In the genomic region with DNA sequence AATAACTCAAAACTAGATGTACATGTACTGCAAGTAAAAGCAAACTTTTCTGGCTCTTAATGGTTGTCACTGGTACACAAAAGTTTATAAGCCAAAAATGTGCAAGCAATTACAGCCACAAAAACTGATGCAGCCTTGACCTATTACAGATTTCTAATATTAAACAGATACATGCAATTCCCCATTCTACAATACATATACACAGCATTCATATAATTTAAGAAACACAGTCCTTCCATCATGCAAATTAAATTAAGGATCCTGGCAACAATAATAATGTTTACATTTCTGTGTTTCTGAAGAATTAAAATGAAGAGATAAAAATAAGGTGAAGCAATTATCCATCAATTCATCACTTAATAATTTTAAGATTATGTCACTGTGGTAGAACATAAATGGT, we compare ENCODE assay signal across 23 cellular contexts. TPM values are rescaled to one million over a fixed set of nuclear protein-coding genes. Genes with fewer than 3 reads are reported as not detected.
DNase-seq lines count a peak whose midpoint lies in the region; ATAC-seq, FAIRE-seq and TF ChIP-seq lines count a peak whose summit lies in the region.
"Had no signal": no experiment of that assay in that cellular context is flagged by ENCODE, and none has a peak within 500 bp of the region (broad histone marks: within the 10 kb centered on the region; RNA-seq: fewer than 3 reads in every experiment).

No MANE protein-coding gene starts in this region.

- no peaks in the 10 kb centered on the region for H3K27me3 ChIP-seq in CD8-positive, alpha-beta memory T cell (ENCODE audit: insufficient read depth, low read length, poor library complexity, severe bottlenecking)
- H3K27me3 ChIP-seq: BLaER1 had no signal

- H3K36me3 ChIP-seq in CD8-positive, alpha-beta memory T cell (ENCODE audit: insufficient read depth, low read length): no peaks in the 10 kb centered on the region

- H3K4me3 Mint-ChIP-seq in activated CD8-positive, alpha-beta T cell treated with anti-CD3 and anti-CD28 coated beads for 36 hours: no peak overlapping the region
- no peak overlapping the region for H3K4me3 Mint-ChIP-seq in activated CD8-positive, alpha-beta T cell treated with anti-CD3 and anti-CD28 coated beads, Interleukin-2, amount 10 ng/mL, durations not matched to agents 7 days and 5 days
- H3K4me3 Mint-ChIP-seq in CD8-positive, alpha-beta memory T cell: peak overlapping the region in 6 of 7 donors; percentile 7 to 87 (median 28)
- peak overlapping the region; percentile 33 to 68 for H3K4me3 Mint-ChIP-seq in effector memory CD8-positive, alpha-beta T cell
- H3K4me3 Mint-ChIP-seq in osteocyte (ENCODE audit: unreplicated experiment): no peak overlapping the region
- H3K4me3 Mint-ChIP-seq: HFFc6 had no signal

- DNase-seq in activated CD8-positive, alpha-beta T cell treated with anti-CD3 and anti-CD28 coated beads for 36 hours: no peak
- no peak for DNase-seq in activated CD8-positive, alpha-beta T cell treated with anti-CD3 and anti-CD28 coated beads, Interleukin-2, amount 10 ng/mL, durations not matched to agents 7 days and 5 days
- no peak for DNase-seq in CD8-positive, alpha-beta memory T cell
- no peak for DNase-seq in effector memory CD8-positive, alpha-beta T cell
- DNase-seq in osteocyte (ENCODE audit: extremely low spot score, unreplicated experiment): no peak
- no peak for DNase-seq in posterior cingulate gyrus
- no peak for DNase-seq in HTR-8/SVneo (ENCODE audit: insufficient read length, low spot score)
- DNase-seq: 8988T, DMS 273 treated with DMSO at 0.1 percent for 48 hours, GF-D8, HFFc6, NCI-H1436, NCI-H2029, NCI-H2171, NCI-H446, NCI-H748 treated with DMSO at 0.1 percent for 48 hours, OCI-M1 had no signal

- intact Hi-C loops in activated CD8-positive, alpha-beta T cell treated with anti-CD3 and anti-CD28 coated beads for 36 hours (cut with micrococcal nuclease): no loop called here
- intact Hi-C loops in posterior cingulate gyrus (cut with DNase I): no loop called here

- no peak for FAIRE-seq in HTR-8/SVneo (lab: Jason Lieb, UNC)
- FAIRE-seq: GM12891, GM18507, H54 had no signal

- no peak overlapping the region for H3K4me3 ChIP-seq in CD8-positive, alpha-beta memory T cell (ENCODE audit: low read length)
- H3K4me3 ChIP-seq: BLaER1 had no signal

- POLR2A ChIA-PET in activated CD8-positive, alpha-beta T cell treated with anti-CD3 and anti-CD28 coated beads for 36 hours (lab: Charles Lee): interaction anchor here (6.0 kb wide), 1 partner anchor 18 kb away, joined by 31 read pairs; a partner anchor contains a TSS
- POLR2A ChIA-PET in activated CD8-positive, alpha-beta T cell treated with anti-CD3 and anti-CD28 coated beads, Interleukin-2, amount 10 ng/mL, durations not matched to agents 7 days and 5 days (lab: Charles Lee): no interaction called here
- POLR2A ChIA-PET in CD8-positive, alpha-beta memory T cell (lab: Charles Lee): no interaction called here

- H3K27ac ChIP-seq in CD8-positive, alpha-beta memory T cell (ENCODE audit: low read depth, low read length): no peak overlapping the region
- H3K27ac ChIP-seq: BLaER1, KMS-11 had no signal

- H3K27ac Mint-ChIP-seq in activated CD8-positive, alpha-beta T cell treated with anti-CD3 and anti-CD28 coated beads for 36 hours: peak overlapping the region; percentile 15
- no peak overlapping the region for H3K27ac Mint-ChIP-seq in activated CD8-positive, alpha-beta T cell treated with anti-CD3 and anti-CD28 coated beads, Interleukin-2, amount 10 ng/mL, durations not matched to agents 7 days and 5 days
- H3K27ac Mint-ChIP-seq in CD8-positive, alpha-beta memory T cell: peak overlapping the region in 5 of 8 donors; percentile 6 to 71 (median 38)
- H3K27ac Mint-ChIP-seq in effector memory CD8-positive, alpha-beta T cell: peak overlapping the region in 1 of 2 donors; percentile 42
- H3K27ac Mint-ChIP-seq in osteocyte (ENCODE audit: unreplicated experiment): peak overlapping the region; percentile 14
- H3K27ac Mint-ChIP-seq: HFFc6 had no signal

- peaks cover 82% of the 10 kb centered on the region for H3K4me1 Mint-ChIP-seq in activated CD8-positive, alpha-beta T cell treated with anti-CD3 and anti-CD28 coated beads for 36 hours (ENCODE audit: low read depth)
- peaks cover 69% of the 10 kb centered on the region for H3K4me1 Mint-ChIP-seq in activated CD8-positive, alpha-beta T cell treated with anti-CD3 and anti-CD28 coated beads, Interleukin-2, amount 10 ng/mL, durations not matched to agents 7 days and 5 days (ENCODE audit: low read depth)
- H3K4me1 Mint-ChIP-seq in CD8-positive, alpha-beta memory T cell: peaks cover 86 to 98% (median 95%) of the 10 kb centered on the region in 3 donors
- H3K4me1 Mint-ChIP-seq in effector memory CD8-positive, alpha-beta T cell (ENCODE audit: low read depth in 2 of 2): peaks cover 64 to 84% of the 10 kb centered on the region in 2 donors
- H3K4me1 Mint-ChIP-seq in osteocyte (ENCODE audit: unreplicated experiment): peaks cover 69% of the 10 kb centered on the region

- peaks cover 6% of the 10 kb centered on the region for H3K9me3 Mint-ChIP-seq in activated CD8-positive, alpha-beta T cell treated with anti-CD3 and anti-CD28 coated beads for 36 hours
- H3K9me3 Mint-ChIP-seq in activated CD8-positive, alpha-beta T cell treated with anti-CD3 and anti-CD28 coated beads, Interleukin-2, amount 10 ng/mL, durations not matched to agents 7 days and 5 days (ENCODE audit: insufficient read depth): no peaks in the 10 kb centered on the region
- no peaks in the 10 kb centered on the region for H3K9me3 Mint-ChIP-seq in CD8-positive, alpha-beta memory T cell
- no peaks in the 10 kb centered on the region for H3K9me3 Mint-ChIP-seq in effector memory CD8-positive, alpha-beta T cell
- no peaks in the 10 kb centered on the region for H3K9me3 Mint-ChIP-seq in osteocyte (ENCODE audit: unreplicated experiment)
- H3K9me3 Mint-ChIP-seq: HFFc6 had no signal

- no peaks in the 10 kb centered on the region for H3K9me3 ChIP-seq in CD8-positive, alpha-beta memory T cell (ENCODE audit: low read length)

- CTCF ChIA-PET in activated CD8-positive, alpha-beta T cell treated with anti-CD3 and anti-CD28 coated beads for 36 hours (lab: Charles Lee): interaction anchor here (1.3 to 2.4 kb wide), 3 partner anchors 9 to 151 kb away, joined by 3 to 8 read pairs (median 5); no protein-coding TSS in a partner anchor
- CTCF ChIA-PET in activated CD8-positive, alpha-beta T cell treated with anti-CD3 and anti-CD28 coated beads, Interleukin-2, amount 10 ng/mL, durations not matched to agents 7 days and 5 days (lab: Charles Lee): interaction anchor here (1.0 to 4.2 kb wide), 3 partner anchors 17 to 146 kb away, joined by 3 to 21 read pairs (median 3); no protein-coding TSS in a partner anchor
- CTCF ChIA-PET in CD8-positive, alpha-beta memory T cell (lab: Charles Lee): interaction anchor here (1.7 to 3.7 kb wide), 2 partner anchors 8 to 18 kb away, joined by 5 to 10 read pairs; a partner anchor contains a TSS

- no peak for ATAC-seq in activated CD8-positive, alpha-beta T cell treated with anti-CD3 and anti-CD28 coated beads for 36 hours
- no peak for ATAC-seq in activated CD8-positive, alpha-beta T cell treated with anti-CD3 and anti-CD28 coated beads, Interleukin-2, amount 10 ng/mL, durations not matched to agents 7 days and 5 days
- no peak for ATAC-seq in effector memory CD8-positive, alpha-beta T cell (replicated peaks)
- ATAC-seq in GM19452 (IDR thresholded peaks at IDR 0.05; ENCODE audit: unreplicated experiment): no peak

- peaks cover 82% of the 10 kb centered on the region for H3K4me1 ChIP-seq in CD8-positive, alpha-beta memory T cell (ENCODE audit: insufficient read depth, low read length)
- H3K4me1 ChIP-seq: BLaER1 had no signal

- H3K27me3 Mint-ChIP-seq in activated CD8-positive, alpha-beta T cell treated with anti-CD3 and anti-CD28 coated beads for 36 hours: no peaks in the 10 kb centered on the region
- H3K27me3 Mint-ChIP-seq in activated CD8-positive, alpha-beta T cell treated with anti-CD3 and anti-CD28 coated beads, Interleukin-2, amount 10 ng/mL, durations not matched to agents 7 days and 5 days (ENCODE audit: low read depth): no peaks in the 10 kb centered on the region
- no peaks in the 10 kb centered on the region for H3K27me3 Mint-ChIP-seq in CD8-positive, alpha-beta memory T cell
- no peaks in the 10 kb centered on the region for H3K27me3 Mint-ChIP-seq in effector memory CD8-positive, alpha-beta T cell
- no peaks in the 10 kb centered on the region for H3K27me3 Mint-ChIP-seq in osteocyte (ENCODE audit: unreplicated experiment)

- no peak for TF ChIP-seq CTCF in activated CD8-positive, alpha-beta T cell treated with anti-CD3 and anti-CD28 coated beads for 36 hours (IDR thresholded peaks at IDR 0.05)
- TF ChIP-seq CTCF in osteocyte (IDR thresholded peaks at IDR 0.05): no peak

- peaks cover 36% of the 10 kb centered on the region for H3K36me3 Mint-ChIP-seq in activated CD8-positive, alpha-beta T cell treated with anti-CD3 and anti-CD28 coated beads for 36 hours (ENCODE audit: low read depth)
- peaks cover 31% of the 10 kb centered on the region for H3K36me3 Mint-ChIP-seq in activated CD8-positive, alpha-beta T cell treated with anti-CD3 and anti-CD28 coated beads, Interleukin-2, amount 10 ng/mL, durations not matched to agents 7 days and 5 days (ENCODE audit: low read depth)
- H3K36me3 Mint-ChIP-seq in CD8-positive, alpha-beta memory T cell: peaks cover 0 to 2% (median 0%) of the 10 kb centered on the region in 3 donors
- peaks cover 35% of the 10 kb centered on the region for H3K36me3 Mint-ChIP-seq in effector memory CD8-positive, alpha-beta T cell (ENCODE audit: insufficient read depth)
- no peaks in the 10 kb centered on the region for H3K36me3 Mint-ChIP-seq in osteocyte (ENCODE audit: unreplicated experiment)

RNA-seq across cellular contexts. Expression of a gene that starts 18.6 kb away (rescaled TPM):
- total RNA-seq in activated CD8-positive, alpha-beta T cell treated with anti-CD3 and anti-CD28 coated beads for 36 hours: 10 to 100 TPM; 57.5 to 61.2 TPM
- total RNA-seq in activated CD8-positive, alpha-beta T cell treated with anti-CD3 and anti-CD28 coated beads, Interleukin-2, amount 10 ng/mL, durations not matched to agents 7 days and 5 days: 100 to 1,000 TPM; 110 to 115 TPM
- total RNA-seq in CD8-positive, alpha-beta memory T cell: 100 to 1,000 TPM in 1 of 2 experiments, 10 to 100 TPM in 1; 95.2 to 103 TPM
- polyA plus RNA-seq in CD8-positive, alpha-beta memory T cell: 25.6 TPM
- total RNA-seq in osteocyte: 262 and 267 TPM in 2 replicates

Comparison
In these comparisons a context has a peak if more than half of its experiments do, and no peak if none do; other contexts are left out.
1. H3K4me3 Mint-ChIP-seq: peak in CD8-positive, alpha-beta memory T cell (6 of 7) and effector memory CD8-positive, alpha-beta T cell (2 of 2); none in activated CD8-positive, alpha-beta T cell treated with anti-CD3 and anti-CD28 coated beads for 36 hours (single experiment), activated CD8-positive, alpha-beta T cell treated with anti-CD3 and anti-CD28 coated beads, Interleukin-2, amount 10 ng/mL, durations not matched to agents 7 days and 5 days (single experiment) and osteocyte (single experiment).